In genomic region chr1:54105736-54106269, GRCh38 we compare ENCODE assay signal across 22 cellular contexts. TPM values are rescaled to one million over a fixed set of nuclear protein-coding genes. Genes with fewer than 3 reads are reported as not detected.
DNase-seq lines count a peak whose midpoint lies in the region; ATAC-seq and TF ChIP-seq lines count a peak whose summit lies in the region.
"Had no signal": no experiment of that assay in that cellular context is flagged by ENCODE, and none has a peak within 500 bp of the region (broad histone marks: within the 10 kb centered on the region; RNA-seq: fewer than 3 reads in every experiment).

No MANE protein-coding gene starts in this region.

- ATAC-seq in GM19452 (IDR thresholded peaks at IDR 0.05; ENCODE audit: unreplicated experiment) = no peak
- ATAC-seq: Panc1, T-cell had no signal

- no peak overlapping the region for H3K27ac Mint-ChIP-seq in nephron progenitor cell
- H3K27ac Mint-ChIP-seq: T-cell had no signal

- peaks cover 18% of the 10 kb centered on the region for H3K4me1 Mint-ChIP-seq in nephron progenitor cell
- H3K4me1 Mint-ChIP-seq: T-cell had no signal

- peaks cover 4% of the 10 kb centered on the region for H3K27me3 Mint-ChIP-seq in nephron progenitor cell (ENCODE audit: low read depth, poor library complexity)
- H3K27me3 Mint-ChIP-seq: T-cell had no signal

- H3K9me3 Mint-ChIP-seq in nephron progenitor cell = no peaks in the 10 kb centered on the region
- H3K9me3 Mint-ChIP-seq: T-cell had no signal

- H3K4me3 Mint-ChIP-seq in nephron progenitor cell = no peak overlapping the region
- H3K4me3 Mint-ChIP-seq: T-cell had no signal

- no peak for TF ChIP-seq CTCF in nephron progenitor cell (IDR thresholded peaks at IDR 0.05)

- peaks cover 13% of the 10 kb centered on the region for H3K36me3 Mint-ChIP-seq in nephron progenitor cell (ENCODE audit: low read depth)

- peak; percentile 16 for DNase-seq in M059J (ENCODE audit: low read depth)
- peak; percentile 50 for DNase-seq in amniotic epithelial cell (ENCODE audit: low read depth)
- peak; percentile 13 for DNase-seq in islet precursor cell
- no peak for DNase-seq in activated T-cell treated with anti-CD3 and anti-CD28 coated beads for 4 hours
- DNase-seq in activated T-cell treated with anti-CD3 and anti-CD28 coated beads, Interleukin-2, amount 50 U/mL, for 48 hours = no peak
- no peak for DNase-seq in nephron progenitor cell
- DNase-seq: BE2C, DMS79, IMR-90, NCI-H1092 treated with DMSO at 0.1 percent for 48 hours, NCI-H1436 treated with DMSO at 0.1 percent for 48 hours, NCI-H1930, NCI-H2171, NCI-H345, NCI-H524, NCI-H774, T-cell had no signal

RNA-seq across cellular contexts. Expression of gene CDCP2, which starts 47.0 kb away (rescaled TPM):
- not detected in 2 replicates for total RNA-seq in M059J (2014; rRNA removed; shearing (Covaris generic))
- total RNA-seq: A673, HT1080, IMR-90, MCF 10A had no signal

RNA-seq across cellular contexts. Expression of gene TCEANC2, which starts 52.4 kb away (rescaled TPM):
- 2.0 and 3.1 TPM in 2 replicates for total RNA-seq in M059J (2014; rRNA removed; shearing (Covaris generic))

RNA-seq across cellular contexts. Expression of gene TMEM59, which starts 52.8 kb away (rescaled TPM):
- total RNA-seq in M059J (2014; rRNA removed; shearing (Covaris generic)) = 540 and 619 TPM in 2 replicates

Comparison
In these comparisons a context has a peak if more than half of its experiments do, and no peak if none do; other contexts are left out.
1. DNase-seq: peak in M059J (single experiment), amniotic epithelial cell (single experiment) and islet precursor cell (single experiment); none in activated T-cell treated with anti-CD3 and anti-CD28 coated beads for 4 hours (single experiment), activated T-cell treated with anti-CD3 and anti-CD28 coated beads, Interleukin-2, amount 50 U/mL, for 48 hours (0 of 2) and nephron progenitor cell (single experiment).